Comparison of ENCODE assay signal across 1 cellular context in the genomic region with DNA sequence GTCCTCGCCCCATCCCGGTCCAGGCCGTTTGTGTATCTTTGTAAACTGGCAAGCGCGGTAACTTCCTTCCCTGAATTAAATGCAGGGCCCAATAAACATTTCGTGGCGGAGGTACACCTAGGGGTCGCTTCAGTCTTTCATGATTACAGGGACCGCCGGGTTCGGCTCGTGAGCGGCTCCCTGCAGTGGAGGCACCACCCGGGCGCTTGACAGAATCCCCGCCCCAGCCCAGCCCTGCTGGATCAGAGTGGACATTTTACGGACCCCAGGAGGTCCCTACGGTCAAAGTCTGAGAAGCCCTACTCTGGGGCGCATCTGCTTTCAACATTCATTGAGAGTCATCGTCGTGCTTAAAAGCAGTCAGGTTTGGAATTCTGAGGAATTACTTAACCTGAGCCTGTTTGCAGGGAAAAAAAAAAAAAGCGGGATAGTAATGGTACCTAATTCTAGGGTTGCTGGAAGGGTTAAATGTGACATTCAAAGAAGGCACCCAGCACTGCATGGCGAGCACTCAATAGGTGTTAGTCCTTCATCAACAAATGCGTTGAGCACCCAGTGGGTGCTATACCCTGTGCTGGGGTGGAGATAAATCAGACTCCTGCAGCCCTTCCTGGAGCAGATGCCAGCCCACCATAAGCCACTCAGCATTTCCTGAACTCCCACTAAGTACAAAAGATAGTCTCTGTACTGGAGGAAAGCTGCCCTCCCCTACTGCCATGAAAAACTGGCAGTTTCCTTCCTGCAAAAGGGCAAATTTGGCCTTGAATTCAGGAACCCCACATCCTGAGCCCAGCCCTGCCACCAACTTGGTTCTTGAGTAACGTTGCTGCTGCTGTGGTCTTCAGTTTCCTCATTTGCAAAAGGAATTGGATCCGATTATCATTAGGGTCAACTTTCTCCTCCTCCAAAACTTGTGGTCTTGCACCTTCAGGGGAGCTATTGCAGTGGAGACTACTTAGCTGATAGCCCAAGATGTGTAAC.
A peak's percentile ranks its signal among the peaks of the same experiment; 100 is the strongest.
TF ChIP-seq lines count a peak whose summit lies in the region.

No MANE protein-coding gene starts in this region.

TF ChIP-seq in HEK293, 187 proteins besides CTCF, POLR2A, EP300 and RAD21 (continued from another document):
- TF ChIP-seq, protein P1, sequence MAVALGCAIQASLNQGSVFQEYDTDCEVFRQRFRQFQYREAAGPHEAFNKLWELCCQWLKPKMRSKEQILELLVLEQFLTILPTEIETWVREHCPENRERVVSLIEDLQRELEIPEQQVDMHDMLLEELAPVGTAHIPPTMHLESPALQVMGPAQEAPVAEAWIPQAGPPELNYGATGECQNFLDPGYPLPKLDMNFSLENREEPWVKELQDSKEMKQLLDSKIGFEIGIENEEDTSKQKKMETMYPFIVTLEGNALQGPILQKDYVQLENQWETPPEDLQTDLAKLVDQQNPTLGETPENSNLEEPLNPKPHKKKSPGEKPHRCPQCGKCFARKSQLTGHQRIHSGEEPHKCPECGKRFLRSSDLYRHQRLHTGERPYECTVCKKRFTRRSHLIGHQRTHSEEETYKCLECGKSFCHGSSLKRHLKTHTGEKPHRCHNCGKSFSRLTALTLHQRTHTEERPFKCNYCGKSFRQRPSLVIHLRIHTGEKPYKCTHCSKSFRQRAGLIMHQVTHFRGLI (tag by site-specific recombination; IDR thresholded peaks at IDR 0.05): 0 out of 2 replicates have a peak, but pooled peaks have one; percentile 19
TF ChIP-seq in HEK293: peak in this region for 23.
